ENCODE assay signal across 9 cellular contexts in genomic region chr19:13094285-13094595, GRCh38. TPM values are rescaled to one million over a fixed set of nuclear protein-coding genes. Genes with fewer than 3 reads are reported as not detected.
DNase-seq lines count a peak whose midpoint lies in the region; ATAC-seq and TF ChIP-seq lines count a peak whose summit lies in the region.
"Had no signal": no experiment of that assay in that cellular context is flagged by ENCODE, and none has a peak within 500 bp of the region (broad histone marks: within the 10 kb centered on the region; RNA-seq: fewer than 3 reads in every experiment).

No MANE protein-coding gene starts in this region.

- H3K4me3 Mint-ChIP-seq in CD4-positive, alpha-beta memory T cell, result peak overlapping the region in 5 of 8 donors; percentile 40 to 64 (median 47)
- H3K4me3 Mint-ChIP-seq in stimulated activated naive B cell treated with anti-CD40 and anti-IgM and Interleukin-4, amounts not matched to agents 10 μg/mL and 1 μg/mL and 100 μg/mL, for 72 hours, result peak overlapping the region; percentile 80 to 87
- H3K4me3 Mint-ChIP-seq in progenitor cell of endocrine pancreas (ENCODE audit: low read depth), result no peak overlapping the region
- H3K4me3 Mint-ChIP-seq: activated naive CD8-positive, alpha-beta T cell treated with anti-CD3 and anti-CD28 coated beads for 36 hours had no signal

- peaks cover 14 to 44% (median 21%) of the 10 kb centered on the region in 4 donors for H3K4me1 Mint-ChIP-seq in CD4-positive, alpha-beta memory T cell
- H3K4me1 Mint-ChIP-seq in stimulated activated naive B cell treated with anti-CD40 and anti-IgM and Interleukin-4, amounts not matched to agents 10 μg/mL and 1 μg/mL and 100 μg/mL, for 72 hours, result peaks cover 37 to 49% of the 10 kb centered on the region in 2 donors
- peaks cover 5% of the 10 kb centered on the region for H3K4me1 Mint-ChIP-seq in progenitor cell of endocrine pancreas (ENCODE audit: low read depth)

- peaks cover 0 to 2% (median 0%) of the 10 kb centered on the region in 8 donors for H3K9me3 Mint-ChIP-seq in CD4-positive, alpha-beta memory T cell
- no peaks in the 10 kb centered on the region for H3K9me3 Mint-ChIP-seq in stimulated activated naive B cell treated with anti-CD40 and anti-IgM and Interleukin-4, amounts not matched to agents 10 μg/mL and 1 μg/mL and 100 μg/mL, for 72 hours
- H3K9me3 Mint-ChIP-seq in progenitor cell of endocrine pancreas (ENCODE audit: low read depth), result no peaks in the 10 kb centered on the region
- H3K9me3 Mint-ChIP-seq: activated naive CD8-positive, alpha-beta T cell treated with anti-CD3 and anti-CD28 coated beads for 36 hours; stimulated activated effector memory CD8-positive, alpha-beta T cell treated with anti-CD3 and anti-CD28 coated beads, Interleukin-12 subunit alpha, Interleukin-12 subunit beta, amount 100 ng/mL, for 72 hours had no signal

- no peaks in the 10 kb centered on the region for H3K9me2 ChIP-seq in OCI-LY7 (ENCODE audit: insufficient read depth, low read length)

- peaks cover 5 to 10% of the 10 kb centered on the region in 2 donors for H3K27me3 Mint-ChIP-seq in CD4-positive, alpha-beta memory T cell
- H3K27me3 Mint-ChIP-seq in stimulated activated naive B cell treated with anti-CD40 and anti-IgM and Interleukin-4, amounts not matched to agents 10 μg/mL and 1 μg/mL and 100 μg/mL, for 72 hours, result no peaks in the 10 kb centered on the region
- peaks cover 73% of the 10 kb centered on the region for H3K27me3 Mint-ChIP-seq in progenitor cell of endocrine pancreas

- peak overlapping the region in 2 of 7 donors; percentile 71 to 93 for H3K27ac Mint-ChIP-seq in CD4-positive, alpha-beta memory T cell
- H3K27ac Mint-ChIP-seq in stimulated activated naive B cell treated with anti-CD40 and anti-IgM and Interleukin-4, amounts not matched to agents 10 μg/mL and 1 μg/mL and 100 μg/mL, for 72 hours, result peak overlapping the region; percentile 93
- H3K27ac Mint-ChIP-seq in progenitor cell of endocrine pancreas, result no peak overlapping the region
- H3K27ac Mint-ChIP-seq: activated naive CD8-positive, alpha-beta T cell treated with anti-CD3 and anti-CD28 coated beads for 36 hours; stimulated activated effector memory CD8-positive, alpha-beta T cell treated with anti-CD3 and anti-CD28 coated beads, Interleukin-12 subunit alpha, Interleukin-12 subunit beta, amount 100 ng/mL, for 72 hours had no signal

- no peaks in the 10 kb centered on the region for H4K20me1 ChIP-seq in OCI-LY7 (ENCODE audit: insufficient read depth, low read length)

- no peaks in the 10 kb centered on the region for H3K36me3 ChIP-seq in CD4-positive, alpha-beta memory T cell (ENCODE audit: insufficient read depth, low read length)
- peaks cover 7% of the 10 kb centered on the region for H3K36me3 ChIP-seq in OCI-LY7 (ENCODE audit: insufficient read depth, low read length)

- H3K36me3 Mint-ChIP-seq in CD4-positive, alpha-beta memory T cell, result no peaks in the 10 kb centered on the region
- H3K36me3 Mint-ChIP-seq in stimulated activated naive B cell treated with anti-CD40 and anti-IgM and Interleukin-4, amounts not matched to agents 10 μg/mL and 1 μg/mL and 100 μg/mL, for 72 hours, result peaks cover 4 to 7% of the 10 kb centered on the region in 2 donors
- no peaks in the 10 kb centered on the region for H3K36me3 Mint-ChIP-seq in progenitor cell of endocrine pancreas (ENCODE audit: insufficient read depth)
- H3K36me3 Mint-ChIP-seq: activated naive CD8-positive, alpha-beta T cell treated with anti-CD3 and anti-CD28 coated beads for 36 hours had no signal

- intact Hi-C loops in CD4-positive, alpha-beta memory T cell (cut with micrococcal nuclease), result loop anchor here (1.0 to 5.0 kb wide), 3 partner anchors 62 to 168 kb away; no protein-coding TSS in a partner anchor
- intact Hi-C loops in OCI-LY7 (cut with micrococcal nuclease; ENCODE audit: unreplicated experiment), result loop anchor here (2.0 to 5.0 kb wide), 2 partner anchors 33 to 62 kb away; no protein-coding TSS in a partner anchor

- H3K4me3 ChIP-seq in CD4-positive, alpha-beta memory T cell (ENCODE audit: low read length in 2 of 2), result no peak overlapping the region
- H3K4me3 ChIP-seq in OCI-LY7 (ENCODE audit: low read depth, low read length, poor library complexity, severe bottlenecking) (no peak overlapping the region), iPS-18c (ENCODE audit: insufficient read depth, low read depth, low read length) (0 out of 2 replicates have a peak overlapping the region, but pooled peaks have one; percentile 10)

- H3K9me3 ChIP-seq in CD4-positive, alpha-beta memory T cell (ENCODE audit: control insufficient read depth in 1 of 2, low read length in 2 of 2), result no peaks in the 10 kb centered on the region
- H3K9me3 ChIP-seq in OCI-LY7 (ENCODE audit: low read length) (no peaks in the 10 kb centered on the region), iPS-18c (ENCODE audit: control insufficient read depth, insufficient read depth, low read length) (no peaks in the 10 kb centered on the region)

- H3K27me3 ChIP-seq in CD4-positive, alpha-beta memory T cell (ENCODE audit: insufficient read depth, low read length), result peaks cover 15% of the 10 kb centered on the region

- no TSS peak for BruUV-seq in OCI-LY7 (replicated peaks; lab: Mats Ljungman, UMichigan)

- H3K4me1 ChIP-seq in CD4-positive, alpha-beta memory T cell (ENCODE audit: insufficient read depth, low read length), result peaks cover 45% of the 10 kb centered on the region
- peaks cover 48% of the 10 kb centered on the region for H3K4me1 ChIP-seq in OCI-LY7 (ENCODE audit: insufficient read depth, low read length, poor library complexity, severe bottlenecking)

- no peaks in the 10 kb centered on the region for H3K79me2 ChIP-seq in OCI-LY7 (ENCODE audit: insufficient read depth, low read depth, low read length)

- no peak for TF ChIP-seq CTCF in OCI-LY7 (conservative IDR thresholded peaks at IDR 0.05; ENCODE audit: low read length)
- TF ChIP-seq CTCF in progenitor cell of endocrine pancreas (IDR thresholded peaks at IDR 0.05; ENCODE audit: unreplicated experiment), result no peak

- no peak overlapping the region for H2AFZ ChIP-seq in OCI-LY7 (ENCODE audit: low read length)

- CTCF ChIA-PET in CD4-positive, alpha-beta memory T cell (lab: Charles Lee; ENCODE audit: partially characterized antibody), result interaction anchor here (0.8 to 8.2 kb wide), 12 partner anchors 10 to 129 kb away, joined by 3 to 129 read pairs (median 5); no protein-coding TSS in a partner anchor
- CTCF ChIA-PET in OCI-LY7 (lab: Charles Lee; ENCODE audit: unreplicated experiment), result interaction anchor here (0.8 to 1.6 kb wide), 3 partner anchors 58 to 129 kb away, joined by 3 to 10 read pairs (median 9); no protein-coding TSS in a partner anchor

- POLR2A ChIA-PET in CD4-positive, alpha-beta memory T cell (lab: Charles Lee; ENCODE audit: partially characterized antibody), result interaction anchor here (0.8 to 5.0 kb wide), 10 partner anchors 9 to 209 kb away, joined by 3 to 42 read pairs (median 4); partner anchors contain the start of genes CALR, LYL1 and NACC1
- POLR2A ChIA-PET in OCI-LY7 (lab: Charles Lee), result no interaction called here

- ATAC-seq in stimulated activated naive B cell treated with anti-CD40 and anti-IgM and Interleukin-4, amounts not matched to agents 10 μg/mL and 1 μg/mL and 100 μg/mL, for 72 hours (replicated peaks), result peak in 1 of 2 donors; percentile 1

- peak in 2 of 5 donors; percentile 0 to 34 for DNase-seq in CD4-positive, alpha-beta memory T cell
- DNase-seq in OCI-LY7 (ENCODE audit: low spot score) (no peak), SIG-M5 treated with dmso at 0.1 percent for 504 hours (lab: John Stamatoyannopoulos, UW; ENCODE audit: unreplicated experiment) (no peak), progenitor cell of endocrine pancreas (ENCODE audit: low spot score, unreplicated experiment) (no peak), NOMO-1 treated with DMSO at 0.1 percent for 48 hours (lab: John Stamatoyannopoulos, UW; ENCODE audit: unreplicated experiment) (no peak)
- no peak for DNase-seq in stimulated activated naive B cell treated with anti-CD40 and anti-IgM and Interleukin-4, amounts not matched to agents 10 μg/mL and 1 μg/mL and 100 μg/mL, for 72 hours

- peak overlapping the region; percentile 80 for H3K4me2 ChIP-seq in OCI-LY7 (ENCODE audit: low read length)

- no peak overlapping the region for H3K27ac ChIP-seq in CD4-positive, alpha-beta memory T cell (ENCODE audit: low read depth, low read length)
- H3K27ac ChIP-seq in OCI-LY7 (ENCODE audit: low read depth, low read length, poor library complexity, severe bottlenecking), result no peak overlapping the region

RNA-seq across cellular contexts. Expression of gene LYL1, which starts 8.4 kb away (rescaled TPM):
- 10 to 100 TPM; 16.1 to 16.9 TPM for total RNA-seq in CD4-positive, alpha-beta memory T cell
- polyA plus RNA-seq in CD4-positive, alpha-beta memory T cell, result 1 to 10 TPM; 2.3 to 9.4 TPM
- total RNA-seq in OCI-LY7 (2014; rRNA removed; shearing (Covaris generic)), result 66.8 and 75.5 TPM in 2 replicates
- total RNA-seq in OCI-LY7 (2022) (70.4 and 72.5 TPM in 2 replicates), progenitor cell of endocrine pancreas (0.47 and 0.50 TPM in 2 replicates)

RNA-seq across cellular contexts. Expression of gene TRMT1, which starts 22.3 kb away (rescaled TPM):
- total RNA-seq in CD4-positive, alpha-beta memory T cell, result 10 to 100 TPM; 70.6 to 78.4 TPM
- 10 to 100 TPM; 18.0 to 24.9 TPM for polyA plus RNA-seq in CD4-positive, alpha-beta memory T cell
- 39.2 and 56.8 TPM in 2 replicates for total RNA-seq in OCI-LY7 (2014; rRNA removed; shearing (Covaris generic))
- total RNA-seq in OCI-LY7 (2022), result 38.2 and 50.4 TPM in 2 replicates
- 51.5 and 52.4 TPM in 2 replicates for total RNA-seq in progenitor cell of endocrine pancreas

RNA-seq across cellular contexts. Expression of gene NACC1, which starts 23.8 kb away (rescaled TPM):
- total RNA-seq in CD4-positive, alpha-beta memory T cell, result 10 to 100 TPM; 25.8 to 34.1 TPM
- 1 to 10 TPM in 1 of 2 donors, under 1 TPM in 1; 0.15 to 1.8 TPM for polyA plus RNA-seq in CD4-positive, alpha-beta memory T cell
- 46.5 and 56.3 TPM in 2 replicates for total RNA-seq in OCI-LY7 (2014; rRNA removed; shearing (Covaris generic))
- total RNA-seq in OCI-LY7 (2022) (40.4 and 52.9 TPM in 2 replicates), progenitor cell of endocrine pancreas (92.3 and 103 TPM in 2 replicates)

RNA-seq across cellular contexts. Expression of gene STX10, which starts 55.9 kb away (rescaled TPM):
- 10 to 100 TPM; 63.7 to 64.0 TPM for total RNA-seq in CD4-positive, alpha-beta memory T cell
- polyA plus RNA-seq in CD4-positive, alpha-beta memory T cell, result 10 to 100 TPM; 57.9 to 64.2 TPM
- total RNA-seq in OCI-LY7 (2014; rRNA removed; shearing (Covaris generic)), result 67.8 and 91.7 TPM in 2 replicates
- total RNA-seq in OCI-LY7 (2022) (41.6 and 45.4 TPM in 2 replicates), progenitor cell of endocrine pancreas (49.2 and 55.9 TPM in 2 replicates)

RNA-seq across cellular contexts. Expression of gene IER2, which starts 56.0 kb away (rescaled TPM):
- 100 to 1,000 TPM; 148 to 153 TPM for total RNA-seq in CD4-positive, alpha-beta memory T cell
- 100 to 1,000 TPM; 201 to 446 TPM for polyA plus RNA-seq in CD4-positive, alpha-beta memory T cell
- 61.6 and 64.3 TPM in 2 replicates for total RNA-seq in OCI-LY7 (2014; rRNA removed; shearing (Covaris generic))
- total RNA-seq in OCI-LY7 (2022) (79.5 and 89.0 TPM in 2 replicates), progenitor cell of endocrine pancreas (88.4 and 93.4 TPM in 2 replicates)

Comparison
In these comparisons a context has a peak if more than half of its experiments do, and no peak if none do; other contexts are left out.
1. RNA of gene LYL1, which starts 8.4 kb away (total RNA-seq): 66.8 to 75.5 TPM in OCI-LY7 and 16.1 to 16.9 TPM in CD4-positive, alpha-beta memory T cell; 0.47 to 0.50 TPM in progenitor cell of endocrine pancreas; every median in the first group is over 10 times any median in the second.